28 cellular contexts compared by ENCODE assay signal in the genomic region with DNA sequence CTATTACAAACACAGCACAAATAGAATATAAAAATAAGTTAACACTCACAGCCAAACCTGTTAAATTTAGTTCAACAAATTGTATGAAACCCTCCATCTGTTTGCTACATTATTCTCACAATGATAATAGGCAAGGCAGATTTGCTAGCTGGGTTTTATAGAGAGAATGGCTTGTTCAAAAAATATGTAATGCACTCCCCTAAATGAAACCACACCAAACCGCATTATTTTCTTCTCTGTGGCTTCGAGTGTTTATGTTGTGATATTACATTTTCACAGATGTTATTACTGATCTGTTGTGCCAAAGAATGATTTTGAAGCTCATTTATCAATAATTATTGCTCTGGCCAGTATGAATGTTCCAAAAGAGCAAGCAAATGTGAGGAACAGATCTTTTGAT.
"Had no signal": no experiment of that assay in that cellular context is flagged by ENCODE, and none has a peak within 500 bp of the region (broad histone marks: within the 10 kb centered on the region; RNA-seq: fewer than 3 reads in every experiment).

No MANE protein-coding gene starts in this region.

- H3K27ac Mint-ChIP-seq: dendritic cell treated with granulocyte-macrophage colony-stimulating factor and Interleukin-4, amounts not matched to agents 40 ng/mL and 50 ng/mL, for 4 days; mesothelial cell of epicardium; naive thymus-derived CD4-positive, alpha-beta T cell; nephron; neural progenitor cell had no signal

- H3K36me3 ChIP-seq: colonic mucosa, esophagus muscularis mucosa, gastrocnemius medialis, left lung, neural progenitor cell, prostate gland, right atrium auricular region, thoracic aorta, tibial nerve, upper lobe of right lung, uterus had no signal

- H3K36me3 Mint-ChIP-seq: mesothelial cell of epicardium; naive thymus-derived CD4-positive, alpha-beta T cell; neural progenitor cell had no signal

- H3K4me1 Mint-ChIP-seq: mesothelial cell of epicardium; naive thymus-derived CD4-positive, alpha-beta T cell; nephron had no signal

- H3K4me1 ChIP-seq: colonic mucosa, esophagus muscularis mucosa, gastrocnemius medialis, left lung, prostate gland, right atrium auricular region, tibial nerve, upper lobe of right lung, uterus had no signal

- H3K4me3 ChIP-seq: colonic mucosa, esophagus muscularis mucosa, gastrocnemius medialis, left lung, neural progenitor cell, prostate gland, right atrium auricular region, smooth muscle cell, thoracic aorta, tibial nerve, upper lobe of right lung, uterus had no signal

- H3K27me3 Mint-ChIP-seq: dendritic cell treated with granulocyte-macrophage colony-stimulating factor and Interleukin-4, amounts not matched to agents 40 ng/mL and 50 ng/mL, for 4 days had no signal

- H3K27ac ChIP-seq: colonic mucosa, esophagus muscularis mucosa, gastrocnemius medialis, left lung, neural progenitor cell, prostate gland, right atrium auricular region, thoracic aorta, tibial nerve, upper lobe of right lung, uterus had no signal

- H3K4me2 ChIP-seq: neural progenitor cell, smooth muscle cell had no signal

- DNase-seq: colonic mucosa; effector memory CD4-positive, alpha-beta T cell; gastrocnemius medialis; head of caudate nucleus; kidney; left lung; mesenchymal stem cell; naive thymus-derived CD4-positive, alpha-beta T cell; stimulated activated CD4-positive, alpha-beta T cell treated with anti-CD3 and anti-CD28 coated beads, Interleukin-12 subunit alpha, Interleukin-12 subunit beta, amount 100 ng/mL, for 4 hours; stimulated activated CD4-positive, alpha-beta T cell treated with anti-CD3 and anti-CD28 coated beads, Interleukin-1b, Interleukin-23, amount 100 ng/mL, for 48 hours; stimulated activated CD4-positive, alpha-beta T cell treated with anti-CD3 and anti-CD28 coated beads, Interleukin-4, amount 100 ng/mL, for 1 hour; stimulated activated CD8-positive, alpha-beta memory T cell treated with anti-CD3 and anti-CD28 coated beads, Interleukin-4, amount 100 ng/mL, for 48 hours; stimulated activated naive CD4-positive, alpha-beta T cell treated with Interleukin-2 at 50 U/mL for 16 hours; substantia nigra; upper lobe of right lung; uterus had no signal

- ATAC-seq: gastrocnemius medialis; left lung; naive thymus-derived CD4-positive, alpha-beta T cell; sciatic nerve; upper lobe of right lung had no signal

- FAIRE-seq: endothelial cell of umbilical vein, kidney had no signal

- H3K9me3 ChIP-seq: colonic mucosa, esophagus muscularis mucosa, gastrocnemius medialis, left lung, prostate gland, right atrium auricular region, thoracic aorta, tibial nerve, upper lobe of right lung, uterus had no signal

- H3K4me3 Mint-ChIP-seq: dendritic cell treated with granulocyte-macrophage colony-stimulating factor and Interleukin-4, amounts not matched to agents 40 ng/mL and 50 ng/mL, for 4 days; mesothelial cell of epicardium; naive thymus-derived CD4-positive, alpha-beta T cell; nephron; neural progenitor cell had no signal

- H2AFZ ChIP-seq: neural progenitor cell had no signal

- H3K9me3 Mint-ChIP-seq: nephron had no signal
